ENCODE assay signal across 11 cellular contexts in genomic region chr13:111043575-111043982, GRCh38.
DNase-seq lines count a peak whose midpoint lies in the region; ATAC-seq lines count a peak whose summit lies in the region.
"Had no signal": no experiment of that assay in that cellular context is flagged by ENCODE, and none has a peak within 500 bp of the region (broad histone marks: within the 10 kb centered on the region; RNA-seq: fewer than 3 reads in every experiment).

No MANE protein-coding gene starts in this region.

- H3K27me3 Mint-ChIP-seq in activated CD8-positive, alpha-beta memory T cell treated with anti-CD3 and anti-CD28 coated beads, Interleukin-2, amount 10 ng/mL, durations not matched to agents 7 days and 5 days, result peaks cover 23% of the 10 kb centered on the region

- H3K4me3 Mint-ChIP-seq in activated CD8-positive, alpha-beta memory T cell treated with anti-CD3 and anti-CD28 coated beads, Interleukin-2, amount 10 ng/mL, durations not matched to agents 7 days and 5 days, result no peak overlapping the region

- no peak for DNase-seq in activated CD8-positive, alpha-beta memory T cell treated with anti-CD3 and anti-CD28 coated beads, Interleukin-2, amount 10 ng/mL, durations not matched to agents 7 days and 5 days
- DNase-seq in activated CD8-positive, alpha-beta memory T cell treated with anti-CD3 and anti-CD28 coated beads, Interleukin-2, amount 50 U/mL, for 4 hours, result no peak
- peak; percentile 52 for DNase-seq in NAMALWA (ENCODE audit: low spot score)
- DNase-seq in foreskin melanocyte, result peak; percentile 22
- peak; percentile 48 for DNase-seq in stromal cell of bone marrow (ENCODE audit: low read depth)
- DNase-seq in NCI-H2171 treated with DMSO at 0.1 percent for 48 hours (lab: John Stamatoyannopoulos, UW), result no peak
- no peak for DNase-seq in NCI-H524 treated with DMSO at 0.1 percent for 48 hours (lab: John Stamatoyannopoulos, UW)
- DNase-seq: ACHN, cortex of kidney, nucleus accumbens had no signal

- H3K27ac Mint-ChIP-seq in activated CD8-positive, alpha-beta memory T cell treated with anti-CD3 and anti-CD28 coated beads, Interleukin-2, amount 10 ng/mL, durations not matched to agents 7 days and 5 days, result no peak overlapping the region

- H3K36me3 Mint-ChIP-seq in activated CD8-positive, alpha-beta memory T cell treated with anti-CD3 and anti-CD28 coated beads, Interleukin-2, amount 10 ng/mL, durations not matched to agents 7 days and 5 days, result no peaks in the 10 kb centered on the region

- H3K9me3 Mint-ChIP-seq in activated CD8-positive, alpha-beta memory T cell treated with anti-CD3 and anti-CD28 coated beads, Interleukin-2, amount 10 ng/mL, durations not matched to agents 7 days and 5 days (ENCODE audit: low read depth), result no peaks in the 10 kb centered on the region

- CTCF ChIA-PET in activated CD8-positive, alpha-beta memory T cell treated with anti-CD3 and anti-CD28 coated beads, Interleukin-2, amount 10 ng/mL, durations not matched to agents 7 days and 5 days (lab: Charles Lee), result no interaction called here

- peak; percentile 41 for ATAC-seq in activated CD8-positive, alpha-beta memory T cell treated with anti-CD3 and anti-CD28 coated beads, Interleukin-2, amount 10 ng/mL, durations not matched to agents 7 days and 5 days
- ATAC-seq in GM19463 (IDR thresholded peaks at IDR 0.05; ENCODE audit: unreplicated experiment), result no peak

- peaks cover 17% of the 10 kb centered on the region for H3K4me1 Mint-ChIP-seq in activated CD8-positive, alpha-beta memory T cell treated with anti-CD3 and anti-CD28 coated beads, Interleukin-2, amount 10 ng/mL, durations not matched to agents 7 days and 5 days

Comparison
In these comparisons a context has a peak if more than half of its experiments do, and no peak if none do; other contexts are left out.
1. DNase-seq: peak in NAMALWA (single experiment), foreskin melanocyte (single experiment) and stromal cell of bone marrow (single experiment); none in activated CD8-positive, alpha-beta memory T cell treated with anti-CD3 and anti-CD28 coated beads, Interleukin-2, amount 10 ng/mL, durations not matched to agents 7 days and 5 days (single experiment), activated CD8-positive, alpha-beta memory T cell treated with anti-CD3 and anti-CD28 coated beads, Interleukin-2, amount 50 U/mL, for 4 hours (single experiment), NCI-H2171 treated with DMSO at 0.1 percent for 48 hours (single experiment) and NCI-H524 treated with DMSO at 0.1 percent for 48 hours (single experiment).